ENCODE assay signal across 1 cellular context in the genomic region with DNA sequence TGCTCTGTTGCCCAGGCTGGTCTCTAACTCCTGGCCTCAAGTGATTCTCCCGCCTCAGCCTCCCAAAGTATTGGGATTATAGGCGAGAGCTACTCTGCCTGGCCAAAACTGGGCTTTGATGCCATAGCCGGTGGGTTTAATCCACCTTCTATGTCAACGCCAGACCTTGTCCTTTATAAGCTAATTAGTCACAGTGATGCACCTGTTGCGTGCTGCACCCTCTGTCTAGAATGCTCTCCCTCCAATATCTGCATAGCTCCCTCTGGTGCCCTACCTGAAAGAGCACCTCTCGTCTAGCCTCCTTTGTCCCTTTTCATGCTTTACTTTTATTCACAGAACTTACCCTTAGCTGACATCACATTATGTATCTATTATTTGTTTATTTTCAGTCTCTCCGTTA.
TF ChIP-seq lines count a peak whose summit lies in the region.

No MANE protein-coding gene starts in this region.

TF ChIP-seq in A549, 52 proteins besides CTCF, POLR2A, EP300 and RAD21:
- TF ChIP-seq, protein P1, sequence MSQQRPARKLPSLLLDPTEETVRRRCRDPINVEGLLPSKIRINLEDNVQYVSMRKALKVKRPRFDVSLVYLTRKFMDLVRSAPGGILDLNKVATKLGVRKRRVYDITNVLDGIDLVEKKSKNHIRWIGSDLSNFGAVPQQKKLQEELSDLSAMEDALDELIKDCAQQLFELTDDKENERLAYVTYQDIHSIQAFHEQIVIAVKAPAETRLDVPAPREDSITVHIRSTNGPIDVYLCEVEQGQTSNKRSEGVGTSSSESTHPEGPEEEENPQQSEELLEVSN (IDR thresholded peaks at IDR 0.05; ENCODE audit: borderline replicate concordance, low read depth) = no peak
- no peak for TF ChIP-seq RARB (CRISPR knock-in tag; IDR thresholded peaks at IDR 0.05)
- TF ChIP-seq JUN (IDR thresholded peaks at IDR 0.05) = no peak
- TF ChIP-seq MAFK (IDR thresholded peaks at IDR 0.05; ENCODE audit: partially characterized antibody) = no peak
- TF ChIP-seq CBX8 (IDR thresholded peaks at IDR 0.05) = no peak
- no peak for TF ChIP-seq GATA3 (IDR thresholded peaks at IDR 0.05; ENCODE audit: borderline replicate concordance)
- TF ChIP-seq RCOR1 (IDR thresholded peaks at IDR 0.05; ENCODE audit: low read depth, low read length) = no peak
- TF ChIP-seq SREBF2 (IDR thresholded peaks at IDR 0.05) = no peak
- no peak for TF ChIP-seq RFX5 (IDR thresholded peaks at IDR 0.05)
- TF ChIP-seq HOXB13 (CRISPR knock-in tag; IDR thresholded peaks at IDR 0.05; ENCODE audit: low read depth) = no peak
- no peak for TF ChIP-seq NPAS2 (CRISPR knock-in tag; IDR thresholded peaks at IDR 0.05; ENCODE audit: borderline replicate concordance)
- TF ChIP-seq NFE2L2 (conservative IDR thresholded peaks at IDR 0.05; ENCODE audit: low read length) = no peak
- TF ChIP-seq NR3C1 (IDR thresholded peaks at IDR 0.05) = no peak
- TF ChIP-seq HOXA7 (CRISPR knock-in tag; IDR thresholded peaks at IDR 0.05) = no peak
- no peak for TF ChIP-seq EHMT2 (IDR thresholded peaks at IDR 0.05; ENCODE audit: low read depth)
- TF ChIP-seq, protein P2, sequence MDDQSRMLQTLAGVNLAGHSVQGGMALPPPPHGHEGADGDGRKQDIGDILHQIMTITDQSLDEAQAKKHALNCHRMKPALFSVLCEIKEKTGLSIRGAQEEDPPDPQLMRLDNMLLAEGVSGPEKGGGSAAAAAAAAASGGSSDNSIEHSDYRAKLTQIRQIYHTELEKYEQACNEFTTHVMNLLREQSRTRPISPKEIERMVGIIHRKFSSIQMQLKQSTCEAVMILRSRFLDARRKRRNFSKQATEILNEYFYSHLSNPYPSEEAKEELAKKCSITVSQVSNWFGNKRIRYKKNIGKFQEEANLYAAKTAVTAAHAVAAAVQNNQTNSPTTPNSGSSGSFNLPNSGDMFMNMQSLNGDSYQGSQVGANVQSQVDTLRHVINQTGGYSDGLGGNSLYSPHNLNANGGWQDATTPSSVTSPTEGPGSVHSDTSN (IDR thresholded peaks at IDR 0.05) = no peak
- no peak for TF ChIP-seq ZNF302 (CRISPR knock-in tag; IDR thresholded peaks at IDR 0.05)
- no peak for TF ChIP-seq HEYL (CRISPR knock-in tag; IDR thresholded peaks at IDR 0.05)
- no peak for TF ChIP-seq MYC (IDR thresholded peaks at IDR 0.05; ENCODE audit: borderline replicate concordance, low read length)
- TF ChIP-seq, protein P3, sequence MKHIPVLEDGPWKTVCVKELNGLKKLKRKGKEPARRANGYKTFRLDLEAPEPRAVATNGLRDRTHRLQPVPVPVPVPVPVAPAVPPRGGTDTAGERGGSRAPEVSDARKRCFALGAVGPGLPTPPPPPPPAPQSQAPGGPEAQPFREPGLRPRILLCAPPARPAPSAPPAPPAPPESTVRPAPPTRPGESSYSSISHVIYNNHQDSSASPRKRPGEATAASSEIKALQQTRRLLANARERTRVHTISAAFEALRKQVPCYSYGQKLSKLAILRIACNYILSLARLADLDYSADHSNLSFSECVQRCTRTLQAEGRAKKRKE (CRISPR knock-in tag; IDR thresholded peaks at IDR 0.05; ENCODE audit: low read depth) = no peak
- no peak for TF ChIP-seq ESRRA (IDR thresholded peaks at IDR 0.05; ENCODE audit: borderline replicate concordance, low read length)
- TF ChIP-seq PHF8 (IDR thresholded peaks at IDR 0.05; ENCODE audit: borderline replicate concordance, low read depth) = no peak
- TF ChIP-seq EHF (CRISPR knock-in tag; IDR thresholded peaks at IDR 0.05) = no peak
- TF ChIP-seq ZSCAN20 (CRISPR knock-in tag; IDR thresholded peaks at IDR 0.05) = no peak
- TF ChIP-seq HDAC2 (IDR thresholded peaks at IDR 0.05) = 0 out of 2 replicates have a peak, but pooled peaks have one; percentile 40
- 0 out of 2 replicates have a peak, but pooled peaks have one; percentile 57 for TF ChIP-seq CHD4 (IDR thresholded peaks at IDR 0.05; ENCODE audit: borderline replicate concordance)
- TF ChIP-seq, protein P4, sequence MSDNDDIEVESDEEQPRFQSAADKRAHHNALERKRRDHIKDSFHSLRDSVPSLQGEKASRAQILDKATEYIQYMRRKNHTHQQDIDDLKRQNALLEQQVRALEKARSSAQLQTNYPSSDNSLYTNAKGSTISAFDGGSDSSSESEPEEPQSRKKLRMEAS (IDR thresholded peaks at IDR 0.05) = 0 out of 2 replicates have a peak, but pooled peaks have one; percentile 0
- TF ChIP-seq, protein P5, sequence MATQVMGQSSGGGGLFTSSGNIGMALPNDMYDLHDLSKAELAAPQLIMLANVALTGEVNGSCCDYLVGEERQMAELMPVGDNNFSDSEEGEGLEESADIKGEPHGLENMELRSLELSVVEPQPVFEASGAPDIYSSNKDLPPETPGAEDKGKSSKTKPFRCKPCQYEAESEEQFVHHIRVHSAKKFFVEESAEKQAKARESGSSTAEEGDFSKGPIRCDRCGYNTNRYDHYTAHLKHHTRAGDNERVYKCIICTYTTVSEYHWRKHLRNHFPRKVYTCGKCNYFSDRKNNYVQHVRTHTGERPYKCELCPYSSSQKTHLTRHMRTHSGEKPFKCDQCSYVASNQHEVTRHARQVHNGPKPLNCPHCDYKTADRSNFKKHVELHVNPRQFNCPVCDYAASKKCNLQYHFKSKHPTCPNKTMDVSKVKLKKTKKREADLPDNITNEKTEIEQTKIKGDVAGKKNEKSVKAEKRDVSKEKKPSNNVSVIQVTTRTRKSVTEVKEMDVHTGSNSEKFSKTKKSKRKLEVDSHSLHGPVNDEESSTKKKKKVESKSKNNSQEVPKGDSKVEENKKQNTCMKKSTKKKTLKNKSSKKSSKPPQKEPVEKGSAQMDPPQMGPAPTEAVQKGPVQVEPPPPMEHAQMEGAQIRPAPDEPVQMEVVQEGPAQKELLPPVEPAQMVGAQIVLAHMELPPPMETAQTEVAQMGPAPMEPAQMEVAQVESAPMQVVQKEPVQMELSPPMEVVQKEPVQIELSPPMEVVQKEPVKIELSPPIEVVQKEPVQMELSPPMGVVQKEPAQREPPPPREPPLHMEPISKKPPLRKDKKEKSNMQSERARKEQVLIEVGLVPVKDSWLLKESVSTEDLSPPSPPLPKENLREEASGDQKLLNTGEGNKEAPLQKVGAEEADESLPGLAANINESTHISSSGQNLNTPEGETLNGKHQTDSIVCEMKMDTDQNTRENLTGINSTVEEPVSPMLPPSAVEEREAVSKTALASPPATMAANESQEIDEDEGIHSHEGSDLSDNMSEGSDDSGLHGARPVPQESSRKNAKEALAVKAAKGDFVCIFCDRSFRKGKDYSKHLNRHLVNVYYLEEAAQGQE (IDR thresholded peaks at IDR 0.05) = no peak
- TF ChIP-seq TP53 (CRISPR knock-in tag; IDR thresholded peaks at IDR 0.05) = no peak
- peak; percentile 60 for TF ChIP-seq ZFP36 (IDR thresholded peaks at IDR 0.05; ENCODE audit: borderline replicate concordance, partially characterized antibody)
